ENCODE assay signal across 25 cellular contexts in genomic region chr15:101099183-101099582, GRCh38.
DNase-seq lines count a peak whose midpoint lies in the region; ATAC-seq and TF ChIP-seq lines count a peak whose summit lies in the region.
"Had no signal": no experiment of that assay in that cellular context is flagged by ENCODE, and none has a peak within 500 bp of the region (broad histone marks: within the 10 kb centered on the region; RNA-seq: fewer than 3 reads in every experiment).

No MANE protein-coding gene starts in this region.

- peaks cover 3% of the 10 kb centered on the region for H3K9me3 Mint-ChIP-seq in natural killer cell treated with Interleukin-12 subunit alpha and Interleukin-12 subunit beta and Interleukin-15 and Interleukin-18, amount 100 ng/mL, for 72 hours
- no peaks in the 10 kb centered on the region for H3K9me3 Mint-ChIP-seq in natural killer cell
- H3K9me3 Mint-ChIP-seq in activated CD4-positive, alpha-beta memory T cell treated with anti-CD3 and anti-CD28 coated beads, Interleukin-2, amount 10 ng/mL, durations not matched to agents 7 days and 5 days = peaks cover 5% of the 10 kb centered on the region
- H3K9me3 Mint-ChIP-seq: nephron had no signal

- peak overlapping the region; percentile 39 for H3K4me3 Mint-ChIP-seq in natural killer cell treated with Interleukin-12 subunit alpha and Interleukin-12 subunit beta and Interleukin-15 and Interleukin-18, amount 100 ng/mL, for 72 hours
- no peak overlapping the region for H3K4me3 Mint-ChIP-seq in natural killer cell
- H3K4me3 Mint-ChIP-seq in activated CD4-positive, alpha-beta memory T cell treated with anti-CD3 and anti-CD28 coated beads, Interleukin-2, amount 10 ng/mL, durations not matched to agents 7 days and 5 days = no peak overlapping the region
- H3K4me3 Mint-ChIP-seq: activated CD4-positive, alpha-beta T cell treated with anti-CD3 and anti-CD28 coated beads, Interleukin-2, amount 10 ng/mL, durations not matched to agents 7 days and 5 days; nephron had no signal

- CTCF ChIA-PET in activated CD4-positive, alpha-beta memory T cell treated with anti-CD3 and anti-CD28 coated beads, Interleukin-2, amount 10 ng/mL, durations not matched to agents 7 days and 5 days (lab: Charles Lee) = no interaction called here

- no peak overlapping the region for H3K27ac ChIP-seq in lower lobe of right lung
- H3K27ac ChIP-seq: C4-2B, HL-60, pancreas, upper lobe of right lung had no signal

- H3K36me3 Mint-ChIP-seq in natural killer cell treated with Interleukin-12 subunit alpha and Interleukin-12 subunit beta and Interleukin-15 and Interleukin-18, amount 100 ng/mL, for 72 hours = no peaks in the 10 kb centered on the region
- H3K36me3 Mint-ChIP-seq in natural killer cell = no peaks in the 10 kb centered on the region
- peaks cover 7% of the 10 kb centered on the region for H3K36me3 Mint-ChIP-seq in activated CD4-positive, alpha-beta memory T cell treated with anti-CD3 and anti-CD28 coated beads, Interleukin-2, amount 10 ng/mL, durations not matched to agents 7 days and 5 days (ENCODE audit: low read depth)

- peaks cover 5 to 12% of the 10 kb centered on the region in 2 donors for H3K27me3 Mint-ChIP-seq in natural killer cell treated with Interleukin-12 subunit alpha and Interleukin-12 subunit beta and Interleukin-15 and Interleukin-18, amount 100 ng/mL, for 72 hours
- peaks cover 0 to 3% of the 10 kb centered on the region in 2 donors for H3K27me3 Mint-ChIP-seq in natural killer cell (ENCODE audit: low read depth in 2 of 2)
- peaks cover 9% of the 10 kb centered on the region for H3K27me3 Mint-ChIP-seq in activated CD4-positive, alpha-beta memory T cell treated with anti-CD3 and anti-CD28 coated beads, Interleukin-2, amount 10 ng/mL, durations not matched to agents 7 days and 5 days

- POLR2A ChIA-PET in activated CD4-positive, alpha-beta memory T cell treated with anti-CD3 and anti-CD28 coated beads, Interleukin-2, amount 10 ng/mL, durations not matched to agents 7 days and 5 days (lab: Charles Lee) = no interaction called here

- peaks cover 10 to 11% of the 10 kb centered on the region in 2 donors for H3K4me1 Mint-ChIP-seq in natural killer cell treated with Interleukin-12 subunit alpha and Interleukin-12 subunit beta and Interleukin-15 and Interleukin-18, amount 100 ng/mL, for 72 hours (ENCODE audit: low read depth in 2 of 2)
- no peaks in the 10 kb centered on the region for H3K4me1 Mint-ChIP-seq in natural killer cell
- H3K4me1 Mint-ChIP-seq in activated CD4-positive, alpha-beta memory T cell treated with anti-CD3 and anti-CD28 coated beads, Interleukin-2, amount 10 ng/mL, durations not matched to agents 7 days and 5 days = peaks cover 19% of the 10 kb centered on the region

- no peaks in the 10 kb centered on the region for H3K4me1 ChIP-seq in lower lobe of right lung
- H3K4me1 ChIP-seq: pancreas, upper lobe of right lung had no signal

- intact Hi-C loops in natural killer cell (cut with micrococcal nuclease) (no loop called here), lower lobe of right lung (cut with DNase I) (no loop called here)

- TF ChIP-seq CTCF in natural killer cell (IDR thresholded peaks at IDR 0.05) (no peak), lower lobe of right lung (IDR thresholded peaks at IDR 0.05) (no peak)

- H3K36me3 ChIP-seq in lower lobe of right lung = no peaks in the 10 kb centered on the region
- H3K36me3 ChIP-seq: pancreas, upper lobe of right lung had no signal

- H3K27ac Mint-ChIP-seq in natural killer cell treated with Interleukin-12 subunit alpha and Interleukin-12 subunit beta and Interleukin-15 and Interleukin-18, amount 100 ng/mL, for 72 hours = peak overlapping the region in 1 of 2 donors; percentile 18
- H3K27ac Mint-ChIP-seq in natural killer cell = no peak overlapping the region
- no peak overlapping the region for H3K27ac Mint-ChIP-seq in activated CD4-positive, alpha-beta memory T cell treated with anti-CD3 and anti-CD28 coated beads, Interleukin-2, amount 10 ng/mL, durations not matched to agents 7 days and 5 days
- H3K27ac Mint-ChIP-seq: activated CD4-positive, alpha-beta T cell treated with anti-CD3 and anti-CD28 coated beads, Interleukin-2, amount 10 ng/mL, durations not matched to agents 7 days and 5 days; nephron had no signal

- H3K9me3 ChIP-seq in lower lobe of right lung = no peaks in the 10 kb centered on the region
- H3K9me3 ChIP-seq: pancreas, upper lobe of right lung had no signal

- peak; percentile 54 for DNase-seq in natural killer cell treated with Interleukin-12 subunit alpha and Interleukin-12 subunit beta and Interleukin-15 and Interleukin-18, amount 100 ng/mL, for 72 hours (ENCODE audit: low spot score)
- DNase-seq in natural killer cell (no peak), SKM-1 treated with dmso at 0.1 percent for 144 hours (lab: John Stamatoyannopoulos, UW; ENCODE audit: unreplicated experiment) (no peak), SK-N-DZ (ENCODE audit: low spot score) (no peak), lower lobe of right lung (no peak)
- peak; percentile 57 for DNase-seq in activated CD4-positive, alpha-beta memory T cell treated with anti-CD3 and anti-CD28 coated beads, Interleukin-2, amount 10 ng/mL, durations not matched to agents 7 days and 5 days
- DNase-seq: activated CD4-positive, alpha-beta T cell treated with anti-CD3 and anti-CD28 coated beads, Interleukin-2, amount 10 ng/mL, durations not matched to agents 7 days and 5 days; activated gamma-delta T cell treated with Interleukin-2 at 50 U/mL for 16 hours; amygdala; DMS79; effector CD4-positive, alpha-beta T cell; erythroblast; foreskin melanocyte; kidney glomerular epithelial cell; NCI-H1436 treated with DMSO at 0.1 percent for 48 hours; retina; small intestine; stimulated activated CD4-positive, alpha-beta T cell treated with anti-CD3 and anti-CD28 coated beads, Interleukin-1b, Interleukin-23, amount 100 ng/mL, for 48 hours; upper lobe of right lung had no signal

- peak; percentile 61 to 85 for ATAC-seq in natural killer cell treated with Interleukin-12 subunit alpha and Interleukin-12 subunit beta and Interleukin-15 and Interleukin-18, amount 100 ng/mL, for 72 hours
- ATAC-seq in natural killer cell (no peak), esophagus mucosa (peak; percentile 20), lower lobe of right lung (no peak)
- ATAC-seq: pancreas, upper lobe of right lung had no signal

- H3K27me3 ChIP-seq in lower lobe of right lung (ENCODE audit: low read depth) = no peaks in the 10 kb centered on the region
- H3K27me3 ChIP-seq: pancreas, upper lobe of right lung had no signal

- H3K4me3 ChIP-seq in lower lobe of right lung = no peak overlapping the region
- H3K4me3 ChIP-seq: lung, pancreas, upper lobe of right lung had no signal

Comparison
In these comparisons a context has a peak if more than half of its experiments do, and no peak if none do; other contexts are left out.
1. ATAC-seq: peak in natural killer cell treated with Interleukin-12 subunit alpha and Interleukin-12 subunit beta and Interleukin-15 and Interleukin-18, amount 100 ng/mL, for 72 hours (2 of 2) and esophagus mucosa (single experiment); none in natural killer cell (0 of 3) and lower lobe of right lung (0 of 2).
2. DNase-seq: peak in natural killer cell treated with Interleukin-12 subunit alpha and Interleukin-12 subunit beta and Interleukin-15 and Interleukin-18, amount 100 ng/mL, for 72 hours (single experiment) and activated CD4-positive, alpha-beta memory T cell treated with anti-CD3 and anti-CD28 coated beads, Interleukin-2, amount 10 ng/mL, durations not matched to agents 7 days and 5 days (single experiment); none in natural killer cell (single experiment), SKM-1 treated with dmso at 0.1 percent for 144 hours (single experiment), SK-N-DZ (single experiment) and lower lobe of right lung (single experiment).